8 cellular contexts compared by ENCODE assay signal in genomic region chr19:47512183-47512947, GRCh38. TPM values are rescaled to one million over a fixed set of nuclear protein-coding genes. Genes with fewer than 3 reads are reported as not detected.
A peak's percentile ranks its signal among the peaks of the same experiment; 100 is the strongest.
DNase-seq lines count a peak whose midpoint lies in the region; TF ChIP-seq lines count a peak whose summit lies in the region.

No MANE protein-coding gene starts in this region.

- H3K4me1 Mint-ChIP-seq in brain: peaks cover 90% of the 10 kb centered on the region

- H3K27ac Mint-ChIP-seq in brain: peak overlapping the region; percentile 72 to 99 (median 99)

- H3K36me3 Mint-ChIP-seq in brain: no peaks in the 10 kb centered on the region

- DNase-seq in ACHN (peak; percentile 85), HK-2 (ENCODE audit: unreplicated experiment) (peak; percentile 60), mucosa of gallbladder (ENCODE audit: low spot score) (peak; percentile 76), occipital lobe (lab: John Stamatoyannopoulos, UW) (no peak), NCI-H2029 treated with DMSO at 0.1 percent for 48 hours (lab: John Stamatoyannopoulos, UW) (no peak), retina (no peak), HPDE6-E6E7 (ENCODE audit: extremely low spot score) (no peak)

- H3K4me3 Mint-ChIP-seq in brain: peak overlapping the region; percentile 97 to 99 (median 98)

- H3K9me3 Mint-ChIP-seq in brain: no peaks in the 10 kb centered on the region

- H3K27me3 Mint-ChIP-seq in brain: peaks cover 12% of the 10 kb centered on the region

- in situ Hi-C loops in ACHN (cut with HindIII; ENCODE audit: low pct_ligation_motif_present, low pct_unique_long_range_greater_than_20kb, low sequenced_read_pairs): no loop called here

- TF ChIP-seq CTCF in brain (conservative IDR thresholded peaks at IDR 0.05): no peak

RNA-seq across cellular contexts. Expression of gene NAPA, which starts 2.5 kb away (rescaled TPM):
- 248 TPM for polyA plus RNA-seq in brain (ENCODE audit: insufficient read depth, low read depth, low replicate concordance)
- total RNA-seq in mucosa of gallbladder (155 TPM), occipital lobe (26.8 TPM)

RNA-seq across cellular contexts. Expression of gene KPTN, which starts 28.3 kb away (rescaled TPM):
- 28.1 TPM for polyA plus RNA-seq in brain (ENCODE audit: insufficient read depth, low read depth, low replicate concordance)
- total RNA-seq in mucosa of gallbladder (16.3 TPM), occipital lobe (4.2 TPM)

RNA-seq across cellular contexts. Expression of gene SLC8A2, which starts 40.7 kb away (rescaled TPM):
- polyA plus RNA-seq in brain (ENCODE audit: insufficient read depth, low read depth, low replicate concordance): 23.3 TPM
- total RNA-seq in mucosa of gallbladder: 5.1 TPM
- 40.1 TPM for total RNA-seq in occipital lobe

Comparison
In these comparisons a context has a peak if more than half of its experiments do, and no peak if none do; other contexts are left out.
1. DNase-seq: peak in ACHN (single experiment), HK-2 (single experiment) and mucosa of gallbladder (single experiment); none in occipital lobe (single experiment), NCI-H2029 treated with DMSO at 0.1 percent for 48 hours (single experiment), retina (single experiment) and HPDE6-E6E7 (single experiment).